ENCODE assay signal across 25 cellular contexts in the genomic region with DNA sequence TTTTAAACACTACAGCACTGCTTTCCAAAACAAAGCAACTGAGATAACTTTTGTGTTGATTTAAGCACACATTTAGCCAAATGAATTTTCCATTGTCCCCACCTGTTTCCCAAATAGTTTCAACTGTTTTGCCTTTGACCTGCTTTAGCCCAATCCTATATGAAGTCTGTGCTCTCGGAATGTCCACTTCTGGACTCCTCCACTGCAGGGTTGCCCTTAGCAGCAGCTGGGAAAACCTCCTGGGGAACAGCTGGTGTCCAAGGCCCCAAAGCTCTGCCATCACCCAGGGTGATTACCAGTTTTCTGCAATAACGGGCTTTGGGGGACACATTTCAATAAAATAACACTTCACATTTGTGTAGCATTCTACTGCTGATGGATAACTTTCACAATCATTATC. TPM values are rescaled to one million over a fixed set of nuclear protein-coding genes. Genes with fewer than 3 reads are reported as not detected.
"Had no signal": no experiment of that assay in that cellular context is flagged by ENCODE, and none has a peak within 500 bp of the region (broad histone marks: within the 10 kb centered on the region; RNA-seq: fewer than 3 reads in every experiment).

No MANE protein-coding gene starts in this region.

- DNase-seq: IMR-90, Karpas-422, KG1, MM.1S, NCI-H1092 treated with DMSO at 0.1 percent for 48 hours, NCI-H1436, NCI-H187, NCI-H2029, NCI-H2081 treated with DMSO at 0.1 percent for 48 hours, NCI-H2171, NCI-H226, NCI-H446, NCI-H510A, NCI-H524 treated with DMSO at 0.1 percent for 48 hours, NCI-H69, NCI-H774, Right ventricle myocardium superior, RPMI8226, SIG-M5, SK-N-SH had no signal

- FAIRE-seq: HepG2, RCC 7860 had no signal

- H3K4me2 ChIP-seq: SK-N-SH had no signal

- H3K9ac ChIP-seq: SK-N-SH had no signal

- H3K9me3 ChIP-seq: SK-N-SH had no signal

- ATAC-seq: HepG2 had no signal

RNA-seq across cellular contexts. Expression of a gene that starts 44.9 kb away (rescaled TPM):
- total RNA-seq: IMR-90, Right ventricle myocardium superior had no signal

RNA-seq across cellular contexts. Expression of a gene that starts 53.8 kb away (rescaled TPM):
- total RNA-seq: HepG2, HT-29, IMR-90, M059J, Right ventricle myocardium superior, SK-MEL-5 had no signal
